ENCODE assay signal across 20 cellular contexts in genomic region chr2:28082131-28082530, GRCh38.
A peak's percentile ranks its signal among the peaks of the same experiment; 100 is the strongest.
DNase-seq lines count a peak whose midpoint lies in the region; ATAC-seq and TF ChIP-seq lines count a peak whose summit lies in the region.
"Had no signal": no experiment of that assay in that cellular context is flagged by ENCODE, and none has a peak within 500 bp of the region (broad histone marks: within the 10 kb centered on the region; RNA-seq: fewer than 3 reads in every experiment).

No MANE protein-coding gene starts in this region.

- H3K36me3 Mint-ChIP-seq in activated CD8-positive, alpha-beta T cell treated with anti-CD3 and anti-CD28 coated beads, Interleukin-2, amount 10 ng/mL, durations not matched to agents 7 days and 5 days (ENCODE audit: low read depth): peaks cover 3% of the 10 kb centered on the region
- no peaks in the 10 kb centered on the region for H3K36me3 Mint-ChIP-seq in activated CD8-positive, alpha-beta T cell treated with anti-CD3 and anti-CD28 coated beads for 36 hours (ENCODE audit: low read depth)
- no peaks in the 10 kb centered on the region for H3K36me3 Mint-ChIP-seq in T-helper 17 cell (ENCODE audit: low read depth)
- H3K36me3 Mint-ChIP-seq: stimulated activated effector memory CD8-positive, alpha-beta T cell treated with anti-CD3 and anti-CD28 coated beads, Interleukin-12 subunit alpha, Interleukin-12 subunit beta, amount 100 ng/mL, for 72 hours had no signal

- H3K4me1 Mint-ChIP-seq in activated CD8-positive, alpha-beta T cell treated with anti-CD3 and anti-CD28 coated beads, Interleukin-2, amount 10 ng/mL, durations not matched to agents 7 days and 5 days (ENCODE audit: low read depth): peaks cover 28% of the 10 kb centered on the region
- H3K4me1 Mint-ChIP-seq in activated CD8-positive, alpha-beta T cell treated with anti-CD3 and anti-CD28 coated beads for 36 hours (ENCODE audit: low read depth): peaks cover 18% of the 10 kb centered on the region
- peaks cover 21% of the 10 kb centered on the region for H3K4me1 Mint-ChIP-seq in T-helper 17 cell

- no peak overlapping the region for H3K27ac Mint-ChIP-seq in activated CD8-positive, alpha-beta T cell treated with anti-CD3 and anti-CD28 coated beads, Interleukin-2, amount 10 ng/mL, durations not matched to agents 7 days and 5 days
- H3K27ac Mint-ChIP-seq in activated CD8-positive, alpha-beta T cell treated with anti-CD3 and anti-CD28 coated beads for 36 hours: no peak overlapping the region
- no peak overlapping the region for H3K27ac Mint-ChIP-seq in T-helper 17 cell
- H3K27ac Mint-ChIP-seq: nephron progenitor cell; stimulated activated effector memory CD8-positive, alpha-beta T cell treated with anti-CD3 and anti-CD28 coated beads, Interleukin-12 subunit alpha, Interleukin-12 subunit beta, amount 100 ng/mL, for 72 hours had no signal

- intact Hi-C loops in activated CD8-positive, alpha-beta T cell treated with anti-CD3 and anti-CD28 coated beads for 36 hours (cut with micrococcal nuclease): no loop called here

- POLR2A ChIA-PET in activated CD8-positive, alpha-beta T cell treated with anti-CD3 and anti-CD28 coated beads, Interleukin-2, amount 10 ng/mL, durations not matched to agents 7 days and 5 days (lab: Charles Lee): no interaction called here
- POLR2A ChIA-PET in activated CD8-positive, alpha-beta T cell treated with anti-CD3 and anti-CD28 coated beads for 36 hours (lab: Charles Lee): no interaction called here

- CTCF ChIA-PET in activated CD8-positive, alpha-beta T cell treated with anti-CD3 and anti-CD28 coated beads, Interleukin-2, amount 10 ng/mL, durations not matched to agents 7 days and 5 days (lab: Charles Lee): no interaction called here
- CTCF ChIA-PET in activated CD8-positive, alpha-beta T cell treated with anti-CD3 and anti-CD28 coated beads for 36 hours (lab: Charles Lee): no interaction called here

- peak; percentile 51 for ATAC-seq in activated CD8-positive, alpha-beta T cell treated with anti-CD3 and anti-CD28 coated beads, Interleukin-2, amount 10 ng/mL, durations not matched to agents 7 days and 5 days
- no peak for ATAC-seq in activated CD8-positive, alpha-beta T cell treated with anti-CD3 and anti-CD28 coated beads for 36 hours
- ATAC-seq in T-helper 17 cell (peak; percentile 42), HG03045 (IDR thresholded peaks at IDR 0.05; ENCODE audit: unreplicated experiment) (no peak)
- no peak for ATAC-seq in activated CD4-positive, CD25-positive, alpha-beta regulatory T cell treated with anti-CD3 and anti-CD28 coated beads, Interleukin-2, amount 50 U/mL, for 24 hours
- ATAC-seq: heart right ventricle; stimulated activated effector memory CD8-positive, alpha-beta T cell treated with anti-CD3 and anti-CD28 coated beads, Interleukin-12 subunit alpha, Interleukin-12 subunit beta, amount 100 ng/mL, for 72 hours had no signal

- no peaks in the 10 kb centered on the region for H3K27me3 Mint-ChIP-seq in activated CD8-positive, alpha-beta T cell treated with anti-CD3 and anti-CD28 coated beads, Interleukin-2, amount 10 ng/mL, durations not matched to agents 7 days and 5 days (ENCODE audit: low read depth)
- no peaks in the 10 kb centered on the region for H3K27me3 Mint-ChIP-seq in activated CD8-positive, alpha-beta T cell treated with anti-CD3 and anti-CD28 coated beads for 36 hours
- H3K27me3 Mint-ChIP-seq in T-helper 17 cell: no peaks in the 10 kb centered on the region

- TF ChIP-seq CTCF in activated CD8-positive, alpha-beta T cell treated with anti-CD3 and anti-CD28 coated beads for 36 hours (IDR thresholded peaks at IDR 0.05): no peak

- H3K4me3 Mint-ChIP-seq in activated CD8-positive, alpha-beta T cell treated with anti-CD3 and anti-CD28 coated beads, Interleukin-2, amount 10 ng/mL, durations not matched to agents 7 days and 5 days: no peak overlapping the region
- H3K4me3 Mint-ChIP-seq in activated CD8-positive, alpha-beta T cell treated with anti-CD3 and anti-CD28 coated beads for 36 hours: no peak overlapping the region
- no peak overlapping the region for H3K4me3 Mint-ChIP-seq in T-helper 17 cell
- H3K4me3 Mint-ChIP-seq: nephron progenitor cell; stimulated activated effector memory CD8-positive, alpha-beta T cell treated with anti-CD3 and anti-CD28 coated beads, Interleukin-12 subunit alpha, Interleukin-12 subunit beta, amount 100 ng/mL, for 72 hours had no signal

- no peak for DNase-seq in activated CD8-positive, alpha-beta T cell treated with anti-CD3 and anti-CD28 coated beads, Interleukin-2, amount 10 ng/mL, durations not matched to agents 7 days and 5 days
- DNase-seq in activated CD8-positive, alpha-beta T cell treated with anti-CD3 and anti-CD28 coated beads for 36 hours: no peak
- DNase-seq in T-helper 17 cell: no peak
- peak; percentile 68 for DNase-seq in foreskin melanocyte
- DNase-seq in NCI-H1092 (lab: John Stamatoyannopoulos, UW): no peak
- no peak for DNase-seq in islet precursor cell
- DNase-seq: activated CD4-positive, alpha-beta T cell treated with anti-CD3 and anti-CD28 coated beads for 4 hours; activated naive CD4-positive, alpha-beta T cell; C1 segment of cervical spinal cord; effector CD8-positive, alpha-beta T cell; esophagus squamous epithelium; heart right ventricle; mesendoderm; NCI-H1694 treated with DMSO at 0.1 percent for 48 hours; NCI-H446 treated with DMSO at 0.1 percent for 48 hours; nephron progenitor cell; SHP77 had no signal

- H3K9me3 ChIP-seq in T-helper 17 cell (ENCODE audit: control insufficient read depth, low read length, poor library complexity, severe bottlenecking): no peaks in the 10 kb centered on the region
- H3K9me3 ChIP-seq: esophagus squamous epithelium, heart right ventricle had no signal

- H3K9me3 Mint-ChIP-seq in activated CD8-positive, alpha-beta T cell treated with anti-CD3 and anti-CD28 coated beads, Interleukin-2, amount 10 ng/mL, durations not matched to agents 7 days and 5 days (ENCODE audit: insufficient read depth): no peaks in the 10 kb centered on the region
- H3K9me3 Mint-ChIP-seq in activated CD8-positive, alpha-beta T cell treated with anti-CD3 and anti-CD28 coated beads for 36 hours: no peaks in the 10 kb centered on the region
- H3K9me3 Mint-ChIP-seq: nephron progenitor cell; stimulated activated effector memory CD8-positive, alpha-beta T cell treated with anti-CD3 and anti-CD28 coated beads, Interleukin-12 subunit alpha, Interleukin-12 subunit beta, amount 100 ng/mL, for 72 hours had no signal

Comparison
In these comparisons a context has a peak if more than half of its experiments do, and no peak if none do; other contexts are left out.
1. ATAC-seq: peak in activated CD8-positive, alpha-beta T cell treated with anti-CD3 and anti-CD28 coated beads, Interleukin-2, amount 10 ng/mL, durations not matched to agents 7 days and 5 days (single experiment) and T-helper 17 cell (single experiment); none in activated CD8-positive, alpha-beta T cell treated with anti-CD3 and anti-CD28 coated beads for 36 hours (single experiment), HG03045 (single experiment) and activated CD4-positive, CD25-positive, alpha-beta regulatory T cell treated with anti-CD3 and anti-CD28 coated beads, Interleukin-2, amount 50 U/mL, for 24 hours (0 of 2).